Comparison of ENCODE assay signal across 1 cellular context in the genomic region with DNA sequence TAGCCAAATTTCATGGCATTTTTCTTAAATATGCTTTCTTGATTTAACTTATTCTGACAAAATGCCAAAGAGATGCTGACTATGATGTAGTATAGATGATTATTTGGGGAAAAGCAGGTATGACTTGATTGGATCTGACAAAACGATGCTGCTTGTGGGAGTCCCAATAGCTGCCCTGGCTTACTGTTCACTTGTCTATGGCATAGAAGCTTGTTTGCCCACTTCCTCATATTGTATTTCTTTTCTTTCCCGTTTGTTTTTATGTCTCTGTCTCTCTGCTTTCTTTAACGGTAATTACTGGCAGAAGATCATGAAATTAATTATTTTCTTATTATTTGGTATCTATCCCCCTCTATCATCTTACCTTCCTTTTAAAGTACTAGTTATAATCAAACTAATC.
TF ChIP-seq lines count a peak whose summit lies in the region.

No MANE protein-coding gene starts in this region.

TF ChIP-seq in GM12878, 131 proteins besides CTCF, POLR2A, EP300 and RAD21 (continued from another document):
- TF ChIP-seq, protein P1, sequence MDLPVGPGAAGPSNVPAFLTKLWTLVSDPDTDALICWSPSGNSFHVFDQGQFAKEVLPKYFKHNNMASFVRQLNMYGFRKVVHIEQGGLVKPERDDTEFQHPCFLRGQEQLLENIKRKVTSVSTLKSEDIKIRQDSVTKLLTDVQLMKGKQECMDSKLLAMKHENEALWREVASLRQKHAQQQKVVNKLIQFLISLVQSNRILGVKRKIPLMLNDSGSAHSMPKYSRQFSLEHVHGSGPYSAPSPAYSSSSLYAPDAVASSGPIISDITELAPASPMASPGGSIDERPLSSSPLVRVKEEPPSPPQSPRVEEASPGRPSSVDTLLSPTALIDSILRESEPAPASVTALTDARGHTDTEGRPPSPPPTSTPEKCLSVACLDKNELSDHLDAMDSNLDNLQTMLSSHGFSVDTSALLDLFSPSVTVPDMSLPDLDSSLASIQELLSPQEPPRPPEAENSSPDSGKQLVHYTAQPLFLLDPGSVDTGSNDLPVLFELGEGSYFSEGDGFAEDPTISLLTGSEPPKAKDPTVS (IDR thresholded peaks at IDR 0.05; ENCODE audit: low read depth, low read length): no peak
- TF ChIP-seq PBX3 (IDR thresholded peaks at IDR 0.05; ENCODE audit: insufficient replicate concordance, low read depth, low read length) (no peak), ZBTB33 (IDR thresholded peaks at IDR 0.05) (no peak), POLR2AphosphoS5 (IDR thresholded peaks at IDR 0.05; ENCODE audit: low read length) (no peak)
